Comparison of ENCODE assay signal across 22 cellular contexts in genomic region chr12:115078334-115078733, GRCh38.
"Had no signal": no experiment of that assay in that cellular context is flagged by ENCODE, and none has a peak within 500 bp of the region (broad histone marks: within the 10 kb centered on the region; RNA-seq: fewer than 3 reads in every experiment).

No MANE protein-coding gene starts in this region.

- H3K4me2 ChIP-seq: KMS-11, SK-N-SH had no signal

- H3K27me3 Mint-ChIP-seq: IgD-negative memory B cell had no signal

- H3K9me3 ChIP-seq: SK-N-SH had no signal

- ATAC-seq: K562, Panc1 had no signal

- H3K27ac ChIP-seq: KMS-11, RWPE1 had no signal

- H3K36me3 Mint-ChIP-seq: IgD-negative memory B cell had no signal

- H3K4me3 ChIP-seq: K562 had no signal

- H3K9ac ChIP-seq: KMS-11, SK-N-SH had no signal

- FAIRE-seq: K562 had no signal

- H3K4me1 Mint-ChIP-seq: IgD-negative memory B cell had no signal

- DNase-seq: Kasumi-1, NCI-H1092, NCI-H1105 treated with DMSO at 0.1 percent for 48 hours, NCI-H1417 treated with DMSO at 0.1 percent for 48 hours, NCI-H146, NCI-H1694 treated with DMSO at 0.1 percent for 48 hours, NCI-H1930, NCI-H2081, NCI-H2107, NCI-H2227 treated with DMSO at 0.1 percent for 48 hours, NCI-H446, NCI-H510A, NCI-H524 treated with DMSO at 0.1 percent for 48 hours, NCI-H69, SHP77, SK-N-SH, SW 1271 had no signal

- H3K4me3 Mint-ChIP-seq: IgD-negative memory B cell had no signal
